Comparison of ENCODE assay signal across 21 cellular contexts in the genomic region with DNA sequence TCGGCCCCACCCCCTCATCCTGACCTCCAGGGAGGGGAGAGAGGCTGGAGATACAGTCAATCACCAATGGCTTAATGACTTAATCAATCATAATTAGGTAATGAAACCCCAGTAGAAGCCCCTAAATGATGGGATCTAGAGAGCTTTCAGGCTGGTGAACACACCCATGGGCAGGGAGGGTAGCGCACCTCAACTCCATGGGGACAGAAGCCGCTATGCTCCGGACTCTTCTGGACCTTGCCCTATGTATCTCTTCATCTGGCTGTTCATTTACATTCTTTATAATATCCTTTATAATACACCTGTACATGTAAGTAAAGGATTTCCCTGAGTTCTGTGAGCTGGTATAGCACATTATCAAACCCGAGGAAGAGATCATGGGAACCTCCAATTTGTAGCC.
DNase-seq lines count a peak whose midpoint lies in the region; ATAC-seq, FAIRE-seq and TF ChIP-seq lines count a peak whose summit lies in the region.
"Had no signal": no experiment of that assay in that cellular context is flagged by ENCODE, and none has a peak within 500 bp of the region (broad histone marks: within the 10 kb centered on the region; RNA-seq: fewer than 3 reads in every experiment).

No MANE protein-coding gene starts in this region.

- no peaks in the 10 kb centered on the region for H3K27me3 ChIP-seq in Peyer's patch
- H3K27me3 ChIP-seq in small intestine (ENCODE audit: control insufficient read depth in 2 of 2, insufficient read depth in 2 of 2, low read length in 2 of 2) = no peaks in the 10 kb centered on the region
- H3K27me3 ChIP-seq in endodermal cell (ENCODE audit: control insufficient read depth, insufficient read depth, low read length, poor library complexity, severe bottlenecking) = no peaks in the 10 kb centered on the region
- H3K27me3 ChIP-seq: BE2C had no signal

- H3K36me3 Mint-ChIP-seq in endodermal cell (ENCODE audit: low read depth) = no peaks in the 10 kb centered on the region
- H3K36me3 Mint-ChIP-seq: CD4-positive, CD25-positive, alpha-beta regulatory T cell; CD8-positive, alpha-beta memory T cell had no signal

- H3K4me3 Mint-ChIP-seq in endodermal cell = no peak overlapping the region
- H3K4me3 Mint-ChIP-seq: CD4-positive, CD25-positive, alpha-beta regulatory T cell; CD8-positive, alpha-beta memory T cell had no signal

- H3K36me3 ChIP-seq in Peyer's patch (no peaks in the 10 kb centered on the region), small intestine (ENCODE audit: control insufficient read depth in 2 of 2, insufficient read depth in 2 of 2, low read length in 2 of 2) (no peaks in the 10 kb centered on the region), endodermal cell (ENCODE audit: control insufficient read depth, insufficient read depth, low read length) (no peaks in the 10 kb centered on the region)
- H3K36me3 ChIP-seq: BE2C had no signal

- no peak for FAIRE-seq in small intestine (lab: Jason Lieb, UNC)
- FAIRE-seq: A204.1, GM19239 had no signal

- no peak overlapping the region for H3K27ac Mint-ChIP-seq in endodermal cell
- H3K27ac Mint-ChIP-seq: CD4-positive, CD25-positive, alpha-beta regulatory T cell; CD8-positive, alpha-beta memory T cell had no signal

- peaks cover 0 to 14% (median 0%) of the 10 kb centered on the region in 4 donors for H3K4me1 ChIP-seq in Peyer's patch
- peaks cover 0 to 10% of the 10 kb centered on the region in 2 donors for H3K4me1 ChIP-seq in small intestine (ENCODE audit: control insufficient read depth in 2 of 2, insufficient read depth in 1 of 2, low read depth in 1 of 2, low read length in 1 of 2)
- peaks cover 11% of the 10 kb centered on the region for H3K4me1 ChIP-seq in endodermal cell (ENCODE audit: control insufficient read depth, insufficient read depth, low read length)
- H3K4me1 ChIP-seq: BE2C had no signal

- no peak overlapping the region for H3K4me3 ChIP-seq in Peyer's patch
- H3K4me3 ChIP-seq in small intestine (ENCODE audit: low read depth in 1 of 2, low read length in 2 of 2) = no peak overlapping the region
- H3K4me3 ChIP-seq in endodermal cell (ENCODE audit: low read length) = no peak overlapping the region
- H3K4me3 ChIP-seq: GM12878, GM23248 had no signal

- H3K4me1 Mint-ChIP-seq in endodermal cell = peaks cover 24% of the 10 kb centered on the region
- H3K4me1 Mint-ChIP-seq: CD4-positive, CD25-positive, alpha-beta regulatory T cell; CD8-positive, alpha-beta memory T cell had no signal

- ATAC-seq in left colon = peak; percentile 87
- ATAC-seq in HG03342 (IDR thresholded peaks at IDR 0.05; ENCODE audit: unreplicated experiment) = no peak
- no peak for ATAC-seq in HG03097 (IDR thresholded peaks at IDR 0.05; ENCODE audit: low FRiP score, unreplicated experiment)

- H3K9ac ChIP-seq in endodermal cell (ENCODE audit: extremely low read depth, low read length, poor library complexity, severe bottlenecking) = no peak overlapping the region
- H3K9ac ChIP-seq: GM23248 had no signal

- no peak for TF ChIP-seq POLR2A in Peyer's patch (IDR thresholded peaks at IDR 0.05)

- H3K9me3 Mint-ChIP-seq in endodermal cell = no peaks in the 10 kb centered on the region
- H3K9me3 Mint-ChIP-seq: CD8-positive, alpha-beta memory T cell had no signal

- intact Hi-C loops in left colon (cut with DNase I, micrococcal nuclease) = no loop called here

- TF ChIP-seq CTCF in Peyer's patch (IDR thresholded peaks at IDR 0.05) = peak in 1 of 6 experiments; percentile 14
- no peak for TF ChIP-seq CTCF in endodermal cell (conservative IDR thresholded peaks at IDR 0.05)

- peaks cover 2% of the 10 kb centered on the region for H3K27me3 Mint-ChIP-seq in endodermal cell (ENCODE audit: insufficient read depth)

- peak in 2 of 3 donors; percentile 61 to 75 for DNase-seq in Peyer's patch
- peak; percentile 49 to 59 for DNase-seq in left colon
- DNase-seq in small intestine = peak; percentile 88
- DNase-seq in SHP77 treated with DMSO at 0.1 percent for 48 hours (lab: John Stamatoyannopoulos, UW) = no peak
- DNase-seq in endodermal cell = no peak
- DNase-seq: ACHN; BE2C; C1 segment of cervical spinal cord; CD4-positive, CD25-positive, alpha-beta regulatory T cell; CD8-positive, alpha-beta memory T cell; COR-L47; DMS 273 treated with DMSO at 0.1 percent for 48 hours; DND-41; EL; GM23248; HCEC 1CT had no signal

- H3K27ac ChIP-seq in Peyer's patch (peak overlapping the region in 2 of 4 donors; percentile 29 to 64), small intestine (ENCODE audit: low read depth in 1 of 2, low read length in 1 of 2) (peak overlapping the region; percentile 17 to 57), endodermal cell (ENCODE audit: low read depth, low read length) (no peak overlapping the region)
- H3K27ac ChIP-seq: GM23248 had no signal

- H3K9me3 ChIP-seq in Peyer's patch (no peaks in the 10 kb centered on the region), small intestine (ENCODE audit: control insufficient read depth, low read depth) (no peaks in the 10 kb centered on the region), endodermal cell (ENCODE audit: control insufficient read depth, low read length) (no peaks in the 10 kb centered on the region)
- H3K9me3 ChIP-seq: BE2C had no signal

- WGBS in small intestine, 3 donors = 12 to 65% (median 33%) methylated on average over 5 of the region's 5 CpGs
- 97 to 100% methylated on average over 4 of the region's 5 CpGs for WGBS in endodermal cell (ENCODE audit: insufficient coverage in 1 of 2, insufficient read length in 1 of 2), 2 experiments

Comparison
In these comparisons a context has a peak if more than half of its experiments do, and no peak if none do; other contexts are left out.
1. DNase-seq: peak in Peyer's patch (2 of 3), left colon (2 of 2) and small intestine (single experiment); none in SHP77 treated with DMSO at 0.1 percent for 48 hours (single experiment) and endodermal cell (single experiment).